Comparison of ENCODE assay signal across 21 cellular contexts in genomic region chr12:124334976-124335375, GRCh38. TPM values are rescaled to one million over a fixed set of nuclear protein-coding genes. Genes with fewer than 3 reads are reported as not detected.
"Had no signal": no experiment of that assay in that cellular context is flagged by ENCODE, and none has a peak within 500 bp of the region (broad histone marks: within the 10 kb centered on the region; RNA-seq: fewer than 3 reads in every experiment).

No MANE protein-coding gene starts in this region.

- H3K27me3 ChIP-seq: esophagus squamous epithelium, gastroesophageal sphincter, neutrophil, sigmoid colon, stomach had no signal

- DNase-seq: esophagus squamous epithelium; foreskin fibroblast; glutamatergic neuron; islet precursor cell; left ventricle myocardium inferior; lower lobe of right lung; midbrain; psoas muscle; retina; sigmoid colon; stimulated activated CD4-positive, alpha-beta T cell treated with anti-CD3 and anti-CD28 coated beads, Interleukin-2, amount 100 ng/mL, for 24 hours; stimulated activated CD4-positive, alpha-beta T cell treated with anti-CD3 and anti-CD28 coated beads, Interleukin-4, amount 100 ng/mL, for 4 hours; stimulated activated naive CD4-positive, alpha-beta T cell; stomach; trophoblast cell had no signal

- H3K27ac ChIP-seq: esophagus squamous epithelium, gastroesophageal sphincter, left ventricle myocardium inferior, lower lobe of right lung, neutrophil, psoas muscle, sigmoid colon, skin epidermis, stomach had no signal

- H3K27ac Mint-ChIP-seq: dendritic cell treated with granulocyte-macrophage colony-stimulating factor and Interleukin-4, amounts not matched to agents 40 ng/mL and 50 ng/mL, for 4 days; memory B cell; natural killer cell treated with Interleukin-12 subunit alpha and Interleukin-12 subunit beta and Interleukin-15 and Interleukin-18, amount 100 ng/mL, for 72 hours had no signal

- H3K9me3 Mint-ChIP-seq: dendritic cell treated with granulocyte-macrophage colony-stimulating factor and Interleukin-4, amounts not matched to agents 40 ng/mL and 50 ng/mL, for 4 days; memory B cell; natural killer cell treated with Interleukin-12 subunit alpha and Interleukin-12 subunit beta and Interleukin-15 and Interleukin-18, amount 100 ng/mL, for 72 hours had no signal

- H3K9me3 ChIP-seq: esophagus squamous epithelium, gastroesophageal sphincter, left ventricle myocardium inferior, lower lobe of right lung, neutrophil, psoas muscle, sigmoid colon, stomach had no signal

- H3K4me3 Mint-ChIP-seq: dendritic cell treated with granulocyte-macrophage colony-stimulating factor and Interleukin-4, amounts not matched to agents 40 ng/mL and 50 ng/mL, for 4 days; memory B cell; natural killer cell treated with Interleukin-12 subunit alpha and Interleukin-12 subunit beta and Interleukin-15 and Interleukin-18, amount 100 ng/mL, for 72 hours had no signal

- H3K4me3 ChIP-seq: esophagus squamous epithelium, gastroesophageal sphincter, left ventricle myocardium inferior, lower lobe of right lung, psoas muscle, sigmoid colon, skin epidermis, stomach had no signal

- ATAC-seq: gastroesophageal sphincter had no signal

- H3K4me1 Mint-ChIP-seq: memory B cell had no signal

- H3K27me3 Mint-ChIP-seq: dendritic cell treated with granulocyte-macrophage colony-stimulating factor and Interleukin-4, amounts not matched to agents 40 ng/mL and 50 ng/mL, for 4 days; memory B cell; natural killer cell treated with Interleukin-12 subunit alpha and Interleukin-12 subunit beta and Interleukin-15 and Interleukin-18, amount 100 ng/mL, for 72 hours had no signal

- H3K36me3 Mint-ChIP-seq: natural killer cell treated with Interleukin-12 subunit alpha and Interleukin-12 subunit beta and Interleukin-15 and Interleukin-18, amount 100 ng/mL, for 72 hours had no signal

- H3K4me1 ChIP-seq: esophagus squamous epithelium, gastroesophageal sphincter, left ventricle myocardium inferior, lower lobe of right lung, psoas muscle, sigmoid colon, stomach had no signal

RNA-seq across cellular contexts. Expression of gene RFLNA, which starts 40.1 kb away (rescaled TPM):
- total RNA-seq: natural killer cell treated with Interleukin-12 subunit alpha and Interleukin-12 subunit beta and Interleukin-15 and Interleukin-18, amount 100 ng/mL, for 72 hours had no signal
